In genomic region chr10:49783645-49784044, GRCh38 we compare ENCODE assay signal across 24 cellular contexts. TPM values are rescaled to one million over a fixed set of nuclear protein-coding genes. Genes with fewer than 3 reads are reported as not detected.
A peak's percentile ranks its signal among the peaks of the same experiment; 100 is the strongest.
DNase-seq lines count a peak whose midpoint lies in the region; ATAC-seq, FAIRE-seq and TF ChIP-seq lines count a peak whose summit lies in the region.
"Had no signal": no experiment of that assay in that cellular context is flagged by ENCODE, and none has a peak within 500 bp of the region (broad histone marks: within the 10 kb centered on the region; RNA-seq: fewer than 3 reads in every experiment).

No MANE protein-coding gene starts in this region.

- no peaks in the 10 kb centered on the region for H3K36me3 Mint-ChIP-seq in Caco-2 (ENCODE audit: insufficient read depth, unreplicated experiment)
- H3K36me3 Mint-ChIP-seq in stimulated activated naive B cell treated with anti-CD40 and anti-IgM and Interleukin-4, amounts not matched to agents 10 μg/mL and 1 μg/mL and 100 μg/mL, for 72 hours, result no peaks in the 10 kb centered on the region

- no peaks in the 10 kb centered on the region for H4K20me1 ChIP-seq in HepG2 (ENCODE audit: insufficient read depth, low read length)

- peaks cover 6% of the 10 kb centered on the region for H3K27me3 Mint-ChIP-seq in Caco-2 (ENCODE audit: insufficient read depth, unreplicated experiment)
- H3K27me3 Mint-ChIP-seq in stimulated activated naive B cell treated with anti-CD40 and anti-IgM and Interleukin-4, amounts not matched to agents 10 μg/mL and 1 μg/mL and 100 μg/mL, for 72 hours, result peaks cover 13 to 20% of the 10 kb centered on the region in 2 donors

- ATAC-seq in HepG2, result no peak
- ATAC-seq in stimulated activated naive B cell treated with anti-CD40 and anti-IgM and Interleukin-4, amounts not matched to agents 10 μg/mL and 1 μg/mL and 100 μg/mL, for 72 hours (replicated peaks), result no peak
- ATAC-seq: left colon; stimulated activated naive CD8-positive, alpha-beta T cell treated with anti-CD3 and anti-CD28 coated beads, Interleukin-15, Interleukin-2, amounts not matched to agents 100 U/mL and 50 U/mL, for 24 hours had no signal

- H3K27me3 ChIP-seq in Caco-2 (replicated peaks; ENCODE audit: control insufficient read depth, insufficient read depth, low read length), result no peaks in the 10 kb centered on the region
- H3K27me3 ChIP-seq in H7 (ENCODE audit: control insufficient read depth, insufficient read depth, low read length), result no peaks in the 10 kb centered on the region; the same call in 1 of the 2 replicates
- no peaks in the 10 kb centered on the region for H3K27me3 ChIP-seq in HepG2 (ENCODE audit: control insufficient read depth in 1 of 2, insufficient read depth in 2 of 2, low read length in 2 of 2)

- H3K36me3 ChIP-seq in Caco-2 (ENCODE audit: control insufficient read depth, insufficient read depth, low read length), result no peaks in the 10 kb centered on the region
- H3K36me3 ChIP-seq in H7 (replicated peaks; ENCODE audit: control insufficient read depth, insufficient read depth, low read length), result no peaks in the 10 kb centered on the region
- H3K36me3 ChIP-seq in HepG2 (replicated peaks in 1 of 2; ENCODE audit: control insufficient read depth in 1 of 2, insufficient read depth in 2 of 2, low read length in 2 of 2), result no peaks in the 10 kb centered on the region
- H3K36me3 ChIP-seq: esophagus squamous epithelium, neutrophil, tibial artery had no signal

- peak; percentile 43 to 45 for TF ChIP-seq CTCF in Caco-2 (IDR thresholded peaks at IDR 0.05; ENCODE audit: insufficient read depth in 1 of 2, low read depth in 1 of 2, low read length in 1 of 2, severe bottlenecking in 1 of 2, unreplicated experiment in 1 of 2)
- no peak for TF ChIP-seq CTCF in HepG2 (CRISPR knock-in tag; IDR thresholded peaks at IDR 0.05)

- TF ChIP-seq RAD21 in HepG2 (CRISPR knock-in tag; IDR thresholded peaks at IDR 0.05), result no peak

- no peak overlapping the region for H3K4me2 ChIP-seq in HepG2 (ENCODE audit: low read depth, low read length)
- H3K4me2 ChIP-seq: KMS-11 had no signal

- 31% methylated on average over 5 of the region's 5 CpGs for WGBS in HepG2 (ENCODE audit: low lambda C conversion rate)

- intact Hi-C loops in Caco-2 (cut with micrococcal nuclease; ENCODE audit: unreplicated experiment), result loop anchor here (1.0 kb wide), 1 partner anchor 189 kb away; no protein-coding TSS in a partner anchor
- intact Hi-C loops in HepG2 (cut with micrococcal nuclease; ENCODE audit: unreplicated experiment), result no loop called here

- H3K79me2 ChIP-seq in HepG2 (ENCODE audit: insufficient read depth, low read length), result no peaks in the 10 kb centered on the region

- no peaks in the 10 kb centered on the region for H3K9me3 Mint-ChIP-seq in Caco-2 (ENCODE audit: unreplicated experiment)
- no peaks in the 10 kb centered on the region for H3K9me3 Mint-ChIP-seq in stimulated activated naive B cell treated with anti-CD40 and anti-IgM and Interleukin-4, amounts not matched to agents 10 μg/mL and 1 μg/mL and 100 μg/mL, for 72 hours
- H3K9me3 Mint-ChIP-seq: activated CD4-positive, alpha-beta T cell treated with anti-CD3 and anti-CD28 coated beads, Interleukin-2, amount 10 ng/mL, durations not matched to agents 24 days and 14 days had no signal

- H3K4me1 ChIP-seq in Caco-2 (no peaks in the 10 kb centered on the region), HepG2 (ENCODE audit: insufficient read depth, low read length) (no peaks in the 10 kb centered on the region)
- H3K4me1 ChIP-seq: esophagus squamous epithelium, tibial artery had no signal

- H3K9ac ChIP-seq in HepG2 (ENCODE audit: insufficient read depth, low read depth, low read length), result no peak overlapping the region
- H3K9ac ChIP-seq: KMS-11 had no signal

- no peaks in the 10 kb centered on the region for H3K4me1 Mint-ChIP-seq in Caco-2 (ENCODE audit: low read depth, unreplicated experiment)
- H3K4me1 Mint-ChIP-seq in stimulated activated naive B cell treated with anti-CD40 and anti-IgM and Interleukin-4, amounts not matched to agents 10 μg/mL and 1 μg/mL and 100 μg/mL, for 72 hours, result no peaks in the 10 kb centered on the region
- H3K4me1 Mint-ChIP-seq: activated CD4-positive, alpha-beta T cell treated with anti-CD3 and anti-CD28 coated beads, Interleukin-2, amount 10 ng/mL, durations not matched to agents 24 days and 14 days had no signal

- POLR2A ChIA-PET in Caco-2 (lab: Charles Lee) (no interaction called here), HepG2 (lab: Yijun Ruan, JAX) (no interaction called here)

- in situ Hi-C loops in HepG2 (cut with HindIII; ENCODE audit: extremely low pct_ligation_motif_present, low pct_unique_long_range_greater_than_20kb), result no loop called here

- no TSS peak for BruUV-seq in Caco-2 (replicated peaks; lab: Mats Ljungman, UMichigan)
- no TSS peak for BruUV-seq in HepG2 (replicated peaks; lab: Mats Ljungman, UMichigan)

- H3K9me3 ChIP-seq in Caco-2, result no peaks in the 10 kb centered on the region
- H3K9me3 ChIP-seq in HepG2 (ENCODE audit: low read length), result no peaks in the 10 kb centered on the region
- H3K9me3 ChIP-seq: esophagus squamous epithelium, neutrophil, tibial artery had no signal

- TF ChIP-seq POLR2A in HepG2 (IDR thresholded peaks at IDR 0.05; ENCODE audit: insufficient read depth in 1 of 2, low read depth in 2 of 2, low read length in 2 of 2), result no peak

- H3K4me3 Mint-ChIP-seq in Caco-2 (ENCODE audit: unreplicated experiment), result no peak overlapping the region
- H3K4me3 Mint-ChIP-seq in stimulated activated naive B cell treated with anti-CD40 and anti-IgM and Interleukin-4, amounts not matched to agents 10 μg/mL and 1 μg/mL and 100 μg/mL, for 72 hours, result no peak overlapping the region
- H3K4me3 Mint-ChIP-seq: activated CD4-positive, alpha-beta T cell treated with anti-CD3 and anti-CD28 coated beads, Interleukin-2, amount 10 ng/mL, durations not matched to agents 24 days and 14 days had no signal

- no peak overlapping the region for H3K27ac Mint-ChIP-seq in Caco-2 (ENCODE audit: unreplicated experiment)
- no peak overlapping the region for H3K27ac Mint-ChIP-seq in stimulated activated naive B cell treated with anti-CD40 and anti-IgM and Interleukin-4, amounts not matched to agents 10 μg/mL and 1 μg/mL and 100 μg/mL, for 72 hours
- H3K27ac Mint-ChIP-seq: activated CD4-positive, alpha-beta T cell treated with anti-CD3 and anti-CD28 coated beads, Interleukin-2, amount 10 ng/mL, durations not matched to agents 24 days and 14 days had no signal

- DNase-seq in Caco-2 (peak; percentile 62 to 63), H7 (peak; percentile 24), SW480 (ENCODE audit: low spot score) (peak; percentile 8), HepG2 (ENCODE audit: low spot score) (no peak), kidney glomerular epithelial cell (lab: John Stamatoyannopoulos, UW) (no peak)
- no peak for DNase-seq in stimulated activated naive CD4-positive, alpha-beta T cell (lab: John Stamatoyannopoulos, UW)
- no peak for DNase-seq in stimulated activated naive B cell treated with anti-CD40 and anti-IgM and Interleukin-4, amounts not matched to agents 10 μg/mL and 1 μg/mL and 100 μg/mL, for 72 hours
- DNase-seq: activated CD4-positive, alpha-beta T cell treated with anti-CD3 and anti-CD28 coated beads, Interleukin-2, amount 10 ng/mL, durations not matched to agents 24 days and 14 days; activated CD8-positive, alpha-beta memory T cell treated with anti-CD3 and anti-CD28 coated beads, Interleukin-2, amount 50 U/mL, for 48 hours; AML-193; effector memory CD4-positive, alpha-beta T cell; esophagus squamous epithelium; left colon; NCI-H1092; NCI-H524 treated with DMSO at 0.1 percent for 48 hours; SHP77; stimulated activated naive CD8-positive, alpha-beta T cell treated with anti-CD3 and anti-CD28 coated beads, Interleukin-15, Interleukin-2, amounts not matched to agents 100 U/mL and 50 U/mL, for 24 hours; tibial artery had no signal

- CTCF ChIA-PET in Caco-2 (lab: Charles Lee), result no interaction called here
- CTCF ChIA-PET in HepG2 (lab: Yijun Ruan, JAX; ENCODE audit: low intra/inter-chr PET ratio, low total read pairs), result no interaction called here

- FAIRE-seq in HepG2 (lab: Jason Lieb, UNC), result no peak
- FAIRE-seq: G401.6 had no signal

- H3K4me3 ChIP-seq in Caco-2 (ENCODE audit: low read depth, low read length) (no peak overlapping the region), H7 (ENCODE audit: insufficient read depth, low read depth, low read length) (no peak overlapping the region), HepG2 (replicated peaks in 1 of 3; ENCODE audit: insufficient read depth in 1 of 3, low read depth in 2 of 3, low read length in 3 of 3) (no peak overlapping the region)
- H3K4me3 ChIP-seq: esophagus squamous epithelium, skin epidermis, tibial artery had no signal

- TF ChIP-seq EP300 in HepG2 (IDR thresholded peaks at IDR 0.05; ENCODE audit: low read depth in 2 of 2, low read length in 2 of 2) (no peak), HepG2 (CRISPR knock-in tag; IDR thresholded peaks at IDR 0.05; ENCODE audit: borderline replicate concordance) (no peak)

- H2AFZ ChIP-seq in HepG2 (ENCODE audit: low read length), result no peak overlapping the region

- no peak overlapping the region for H3K27ac ChIP-seq in HepG2 (ENCODE audit: extremely low read length, insufficient read depth, low read length)
- H3K27ac ChIP-seq: esophagus squamous epithelium, KMS-11, neutrophil, skin epidermis, tibial artery had no signal

RNA-seq across cellular contexts. Expression of gene OGDHL, which starts 21.5 kb away (rescaled TPM):
- total RNA-seq in Caco-2 (2022), result 21.4 and 23.9 TPM in 2 replicates
- total RNA-seq in H7 (2014; rRNA removed; shearing (Covaris generic)), result 26.3 and 31.9 TPM in 2 replicates
- total RNA-seq in HepG2 (2016; rRNA removed; fragmentation: Illumina TruSeq; extraction: Trizol), result 1.6 and 3.0 TPM in 2 replicates
- 0.88 and 0.91 TPM in 2 replicates for total RNA-seq in HepG2 (2016; cell fraction: cytosol; rRNA removed; fragmentation: Illumina TruSeq; extraction: Trizol; ENCODE audit: low read depth)
- 1.5 and 3.5 TPM in 2 replicates for total RNA-seq in HepG2 (2016; cell fraction: insoluble cytoplasmic fraction; rRNA removed; fragmentation: Illumina TruSeq; extraction: Trizol)
- total RNA-seq in HepG2 (2016; cell fraction: membrane; rRNA removed; fragmentation: Illumina TruSeq; extraction: Trizol), result 1.1 TPM in 2 replicates
- total RNA-seq in HepG2 (2016; cell fraction: nucleus; rRNA removed; fragmentation: Illumina TruSeq; extraction: Trizol), result 5.1 and 6.2 TPM in 2 replicates
- polyA plus RNA-seq in HepG2 (2011; rRNA removed), result 9.8 and 11.2 TPM in 2 replicates
- polyA plus RNA-seq in HepG2 (2011; cell fraction: cytosol; rRNA removed), result 4.3 and 6.1 TPM in 2 replicates
- polyA plus RNA-seq in HepG2 (2011; cell fraction: nucleus; rRNA removed), result 51.8 and 65.3 TPM in 2 replicates
- polyA plus RNA-seq in HepG2 (2012), result 3.8 and 4.0 TPM in 2 replicates
- polyA plus RNA-seq in HepG2 (2016; cell fraction: cytosol; fragmentation: Illumina TruSeq; extraction: Trizol; ENCODE audit: low read depth), result 0.20 and 0.34 TPM in 2 replicates
- 1.3 and 1.5 TPM in 2 replicates for polyA plus RNA-seq in HepG2 (2016; cell fraction: insoluble cytoplasmic fraction; fragmentation: Illumina TruSeq; extraction: Trizol; ENCODE audit: low read depth)
- 0.53 and 0.68 TPM in 2 replicates for polyA plus RNA-seq in HepG2 (2016; cell fraction: membrane; fragmentation: Illumina TruSeq; extraction: Trizol; ENCODE audit: low read depth)
- 13.3 and 17.6 TPM in 2 replicates for polyA plus RNA-seq in HepG2 (2016; cell fraction: nucleus; fragmentation: Illumina TruSeq; extraction: Trizol; ENCODE audit: insufficient read depth, low read depth)
- 0.77 and 17.2 TPM in 2 replicates for polyA minus RNA-seq in HepG2 (2011; rRNA and poly(A)+ RNA removed; ENCODE audit: low replicate concordance)
- polyA minus RNA-seq in HepG2 (2011; cell fraction: cytosol; rRNA and poly(A)+ RNA removed), result 2.6 and 4.6 TPM in 2 replicates
- polyA minus RNA-seq in HepG2 (2011; cell fraction: nucleus; rRNA and poly(A)+ RNA removed), result 10.9 and 12.4 TPM in 2 replicates
- total RNA-seq: mononuclear cell; T-helper 1 cell treated with Interleukin-12 subunit alpha and Interleukin-12 subunit beta and Interleukin-4 antibody, amounts not matched to agents 30 ng/mL and 1 ng/mL, for 36 hours had no signal

Comparison
In these comparisons a context has a peak if more than half of its experiments do, and no peak if none do; other contexts are left out.
1. DNase-seq: peak in Caco-2 (2 of 2), H7 (single experiment) and SW480 (single experiment); none in HepG2 (single experiment), stimulated activated naive CD4-positive, alpha-beta T cell (0 of 6), kidney glomerular epithelial cell (single experiment) and stimulated activated naive B cell treated with anti-CD40 and anti-IgM and Interleukin-4, amounts not matched to agents 10 μg/mL and 1 μg/mL and 100 μg/mL, for 72 hours (single experiment).